Comparison of ENCODE assay signal across 9 cellular contexts in genomic region chr1:174761257-174761760, GRCh38.
"Had no signal": no experiment of that assay in that cellular context is flagged by ENCODE, and none has a peak within 500 bp of the region (broad histone marks: within the 10 kb centered on the region; RNA-seq: fewer than 3 reads in every experiment).

No MANE protein-coding gene starts in this region.

- H3K4me3 ChIP-seq: GM23248, HAP-1, K562 had no signal

- H3K27ac ChIP-seq: GM23248, HL-60 had no signal

- H2AFZ ChIP-seq: GM23248 had no signal

- H3K27ac Mint-ChIP-seq: HFFc6 had no signal

- H3K36me3 ChIP-seq: HAP-1 had no signal

- DNase-seq: GM23248, HFFc6, Kasumi-1, KG1 had no signal

- H3K4me1 ChIP-seq: HAP-1 had no signal

- H3K9me3 Mint-ChIP-seq: HFFc6 had no signal

- H3K9me3 ChIP-seq: HAP-1 had no signal

- ATAC-seq: HCT116, HepG2, K562 had no signal

- H3K4me3 Mint-ChIP-seq: HFFc6 had no signal

- H3K9ac ChIP-seq: GM23248 had no signal
